ENCODE assay signal across 28 cellular contexts in genomic region chr15:90483640-90484039, GRCh38.
"Had no signal": no experiment of that assay in that cellular context is flagged by ENCODE, and none has a peak within 500 bp of the region (broad histone marks: within the 10 kb centered on the region; RNA-seq: fewer than 3 reads in every experiment).

No MANE protein-coding gene starts in this region.

- H3K27ac Mint-ChIP-seq: endodermal cell; naive thymus-derived CD4-positive, alpha-beta T cell; nephron; neural progenitor cell; progenitor cell of endocrine pancreas; type B pancreatic cell had no signal

- H3K4me3 ChIP-seq: esophagus muscularis mucosa, gastroesophageal sphincter, heart left ventricle, hepatocyte, left lung, neural progenitor cell, smooth muscle cell, testis, tibial artery had no signal

- H3K4me3 Mint-ChIP-seq: endodermal cell; naive thymus-derived CD4-positive, alpha-beta T cell; nephron; neural progenitor cell; stimulated activated naive CD8-positive, alpha-beta T cell treated with anti-CD3 and anti-CD28 coated beads, Interleukin-15, amount 100 ng/mL, for 72 hours; type B pancreatic cell had no signal

- ATAC-seq: foreskin keratinocyte; gastroesophageal sphincter; heart left ventricle; left cardiac atrium; left lung; naive thymus-derived CD4-positive, alpha-beta T cell; sciatic nerve; stimulated activated naive CD8-positive, alpha-beta T cell treated with anti-CD3 and anti-CD28 coated beads, Interleukin-15, amount 100 ng/mL, for 72 hours had no signal

- H3K36me3 ChIP-seq: neural progenitor cell had no signal

- H3K79me2 ChIP-seq: hepatocyte, parathyroid adenoma had no signal

- H3K4me2 ChIP-seq: hepatocyte, neural progenitor cell, smooth muscle cell had no signal

- H3K9me3 ChIP-seq: esophagus muscularis mucosa, gastroesophageal sphincter, heart left ventricle, left lung, testis, tibial artery had no signal

- H3K4me1 Mint-ChIP-seq: endodermal cell, nephron, neural progenitor cell had no signal

- H3K27me3 Mint-ChIP-seq: naive thymus-derived CD4-positive, alpha-beta T cell; progenitor cell of endocrine pancreas; stimulated activated naive CD8-positive, alpha-beta T cell treated with anti-CD3 and anti-CD28 coated beads, Interleukin-15, amount 100 ng/mL, for 72 hours; type B pancreatic cell had no signal

- H3K9ac ChIP-seq: neural progenitor cell, parathyroid adenoma had no signal

- FAIRE-seq: colon, kidney had no signal

- DNase-seq: effector CD8-positive, alpha-beta T cell; endodermal cell; foreskin keratinocyte; heart left ventricle; kidney; left cardiac atrium; left lung; mesendoderm; naive thymus-derived CD4-positive, alpha-beta T cell; stimulated activated CD4-positive, alpha-beta T cell treated with anti-CD3 and anti-CD28 coated beads, Interleukin-12 subunit alpha, Interleukin-12 subunit beta, amount 100 ng/mL, for 4 hours; stimulated activated CD4-positive, alpha-beta T cell treated with anti-CD3 and anti-CD28 coated beads, Interleukin-1b, Interleukin-23, amount 100 ng/mL, for 48 hours; stimulated activated CD4-positive, alpha-beta T cell treated with anti-CD3 and anti-CD28 coated beads, Interleukin-4, amount 100 ng/mL, for 1 hour; stimulated activated CD8-positive, alpha-beta memory T cell treated with anti-CD3 and anti-CD28 coated beads, Interleukin-4, amount 100 ng/mL, for 48 hours; stimulated activated naive CD4-positive, alpha-beta T cell; stimulated activated naive CD8-positive, alpha-beta T cell treated with anti-CD3 and anti-CD28 coated beads, Interleukin-15, amount 100 ng/mL, for 72 hours; testis; tibial artery had no signal

- H3K4me1 ChIP-seq: neural progenitor cell, testis had no signal

- H3K9me3 Mint-ChIP-seq: endodermal cell; naive thymus-derived CD4-positive, alpha-beta T cell; nephron; neural progenitor cell; stimulated activated naive CD8-positive, alpha-beta T cell treated with anti-CD3 and anti-CD28 coated beads, Interleukin-15, amount 100 ng/mL, for 72 hours; type B pancreatic cell had no signal

- H3K27ac ChIP-seq: esophagus muscularis mucosa, foreskin keratinocyte, heart left ventricle, hepatocyte, left lung, neural progenitor cell, parathyroid adenoma, testis, tibial artery had no signal

- H2AFZ ChIP-seq: hepatocyte, neural progenitor cell, parathyroid adenoma had no signal

- H3K27me3 ChIP-seq: esophagus muscularis mucosa, foreskin keratinocyte, gastroesophageal sphincter, heart left ventricle, hepatocyte, left lung, neural progenitor cell, testis, tibial artery had no signal
